Comparison of ENCODE assay signal across 8 cellular contexts in the genomic region with DNA sequence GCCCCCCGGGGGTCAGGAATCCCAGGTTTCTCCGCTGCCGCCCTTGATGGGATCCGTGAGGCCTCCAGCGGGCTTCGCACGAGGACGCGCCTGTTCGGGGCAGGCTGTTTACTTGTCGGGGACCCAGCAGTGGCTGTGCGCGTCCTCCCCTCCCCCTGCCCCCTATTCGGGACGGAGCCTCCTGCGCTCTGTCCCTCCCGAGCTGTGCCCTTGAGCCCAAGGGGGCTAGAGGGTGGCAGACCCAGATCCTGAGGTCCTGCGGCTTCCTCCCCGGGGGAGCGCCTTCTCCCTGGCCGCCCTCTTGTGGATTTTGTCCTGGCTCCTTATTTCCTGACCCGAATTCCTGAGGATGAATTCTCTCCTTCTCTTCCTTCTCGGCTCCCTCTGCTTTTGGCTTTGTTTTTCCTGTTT. TPM values are rescaled to one million over a fixed set of nuclear protein-coding genes. Genes with fewer than 3 reads are reported as not detected.
DNase-seq lines count a peak whose midpoint lies in the region; ATAC-seq, FAIRE-seq and TF ChIP-seq lines count a peak whose summit lies in the region.

No MANE protein-coding gene starts in this region.

- H3K79me1 ChIP-seq in trophoblast cell (ENCODE audit: low read length), result peaks cover 2% of the 10 kb centered on the region

- peak overlapping the region; percentile 35 for H3K18ac ChIP-seq in trophoblast cell (ENCODE audit: low read length)

- H3K4me2 ChIP-seq in trophoblast cell (ENCODE audit: low read length), result peak overlapping the region; percentile 81

- H3K27ac ChIP-seq in gastroesophageal sphincter, result peak overlapping the region in 3 of 4 donors; percentile 75 to 82 (median 79)
- H3K27ac ChIP-seq in trophoblast cell (ENCODE audit: low read depth, low read length), result no peak overlapping the region

- H3K4me1 ChIP-seq in gastroesophageal sphincter (peaks cover 0 to 42% (median 27%) of the 10 kb centered on the region in 3 donors), trophoblast cell (ENCODE audit: control insufficient read depth in 1 of 2, insufficient read depth in 2 of 2, low read length in 2 of 2) (peaks cover 16 to 17% of the 10 kb centered on the region in 2 experiments)

- no peak overlapping the region for H2BK120ac ChIP-seq in trophoblast cell (ENCODE audit: insufficient read depth, low read length, poor library complexity)

- no peaks in the 10 kb centered on the region for H3K27me3 ChIP-seq in gastroesophageal sphincter
- peaks cover 16% of the 10 kb centered on the region for H3K27me3 ChIP-seq in trophoblast cell (ENCODE audit: insufficient read depth, low read length)

- H3K9me3 Mint-ChIP-seq in activated CD8-positive, alpha-beta T cell treated with anti-CD3 and anti-CD28 coated beads for 36 hours, result no peaks in the 10 kb centered on the region

- FAIRE-seq in H54 (lab: Jason Lieb, UNC), result no peak

- H2BK12ac ChIP-seq in trophoblast cell (ENCODE audit: low read length), result no peak overlapping the region

- DNase-seq in NCI-H82 (lab: John Stamatoyannopoulos, UW) (peak; percentile 38), NCI-H82 treated with DMSO at 0.1 percent for 48 hours (lab: John Stamatoyannopoulos, UW; ENCODE audit: unreplicated experiment) (no peak), trophoblast cell (peak in 1 of 2 donors; percentile 43), amniotic stem cell (lab: John Stamatoyannopoulos, UW) (no peak), H54 (ENCODE audit: insufficient read length, low spot score) (no peak)
- DNase-seq in activated CD8-positive, alpha-beta T cell treated with anti-CD3 and anti-CD28 coated beads for 36 hours, result peak; percentile 59

- POLR2A ChIA-PET in activated CD8-positive, alpha-beta T cell treated with anti-CD3 and anti-CD28 coated beads for 36 hours (lab: Charles Lee), result interaction anchor here (1.5 to 7.7 kb wide), 6 partner anchors 15 to 62 kb away, joined by 3 to 73 read pairs (median 16); a partner anchor contains a TSS

- no peak for ATAC-seq in activated CD8-positive, alpha-beta T cell treated with anti-CD3 and anti-CD28 coated beads for 36 hours
- peak; percentile 40 for ATAC-seq in gastroesophageal sphincter
- ATAC-seq in GM19324 (IDR thresholded peaks at IDR 0.05; ENCODE audit: low FRiP score, unreplicated experiment), result no peak

- no peak overlapping the region for H2AK5ac ChIP-seq in trophoblast cell (ENCODE audit: low read length)

- H3K27me3 Mint-ChIP-seq in activated CD8-positive, alpha-beta T cell treated with anti-CD3 and anti-CD28 coated beads for 36 hours, result no peaks in the 10 kb centered on the region

- peak overlapping the region; percentile 89 for H3K27ac Mint-ChIP-seq in activated CD8-positive, alpha-beta T cell treated with anti-CD3 and anti-CD28 coated beads for 36 hours

- peak overlapping the region; percentile 56 to 92 for H3K4me3 ChIP-seq in gastroesophageal sphincter
- no peak overlapping the region for H3K4me3 ChIP-seq in trophoblast cell (ENCODE audit: low read depth, low read length)

- peak overlapping the region; percentile 75 for H3K4me3 Mint-ChIP-seq in activated CD8-positive, alpha-beta T cell treated with anti-CD3 and anti-CD28 coated beads for 36 hours

- peaks cover 36% of the 10 kb centered on the region for H3K36me3 Mint-ChIP-seq in activated CD8-positive, alpha-beta T cell treated with anti-CD3 and anti-CD28 coated beads for 36 hours (ENCODE audit: low read depth)

- H3K79me2 ChIP-seq in trophoblast cell (ENCODE audit: control insufficient read depth, insufficient read depth, low read length, poor library complexity), result peaks cover 2% of the 10 kb centered on the region

- no peak overlapping the region for H3K9ac ChIP-seq in trophoblast cell (ENCODE audit: low read length)

- peak overlapping the region; percentile 36 for H4K8ac ChIP-seq in trophoblast cell (ENCODE audit: low read depth, low read length)

- no peaks in the 10 kb centered on the region for H3K9me3 ChIP-seq in gastroesophageal sphincter
- peaks cover 1% of the 10 kb centered on the region for H3K9me3 ChIP-seq in trophoblast cell (ENCODE audit: insufficient read depth, low read depth, low read length)

- H3K14ac ChIP-seq in trophoblast cell (ENCODE audit: low read length), result peak overlapping the region; percentile 14

- peak overlapping the region; percentile 65 for H2AFZ ChIP-seq in trophoblast cell (ENCODE audit: insufficient read depth, low read length, poor library complexity)

- no peak overlapping the region for H3K23ac ChIP-seq in trophoblast cell (ENCODE audit: low read length)

- H3K4ac ChIP-seq in trophoblast cell (ENCODE audit: low read depth, low read length), result no peak overlapping the region

- WGBS in gastroesophageal sphincter (ENCODE audit: low coverage in 1 of 2), 2 donors, result 0 to 13% methylated on average over 2 to 10 of the region's 23 CpGs
- WGBS in trophoblast cell (ENCODE audit: extremely low coverage, insufficient coverage, insufficient read length), result no CpG with 5 or more reads among the region's 23 CpGs

- H3K36me3 ChIP-seq in gastroesophageal sphincter (peaks cover 0 to 19% of the 10 kb centered on the region in 2 donors), trophoblast cell (ENCODE audit: control insufficient read depth in 1 of 2, insufficient read depth in 2 of 2, low read length in 2 of 2) (no peaks in the 10 kb centered on the region)

- TF ChIP-seq CTCF in activated CD8-positive, alpha-beta T cell treated with anti-CD3 and anti-CD28 coated beads for 36 hours (IDR thresholded peaks at IDR 0.05), result no peak
- TF ChIP-seq CTCF in gastroesophageal sphincter (IDR thresholded peaks at IDR 0.05), result peak in 2 of 4 experiments; percentile 7 to 36

- peaks cover 68% of the 10 kb centered on the region for H3K4me1 Mint-ChIP-seq in activated CD8-positive, alpha-beta T cell treated with anti-CD3 and anti-CD28 coated beads for 36 hours (ENCODE audit: low read depth)

- CTCF ChIA-PET in activated CD8-positive, alpha-beta T cell treated with anti-CD3 and anti-CD28 coated beads for 36 hours (lab: Charles Lee), result interaction anchor here (1.0 to 7.2 kb wide), 6 partner anchors 9 to 95 kb away, joined by 3 to 51 read pairs (median 6); no protein-coding TSS in a partner anchor

- TF ChIP-seq EP300 in gastroesophageal sphincter (IDR thresholded peaks at IDR 0.05), result no peak

- H4K12ac ChIP-seq in trophoblast cell (ENCODE audit: low read depth, low read length), result no peak overlapping the region

- intact Hi-C loops in activated CD8-positive, alpha-beta T cell treated with anti-CD3 and anti-CD28 coated beads for 36 hours (cut with micrococcal nuclease), result loop anchor here (5.0 kb wide), 2 partner anchors 38 to 63 kb away; a partner anchor contains a TSS

- no peak overlapping the region for H2BK5ac ChIP-seq in trophoblast cell (ENCODE audit: low read depth, low read length, poor library complexity)

- peak overlapping the region; percentile 39 for H4K91ac ChIP-seq in trophoblast cell (ENCODE audit: low read depth, low read length)

- TF ChIP-seq POLR2A in gastroesophageal sphincter (IDR thresholded peaks at IDR 0.05) (no peak), H54 (IDR thresholded peaks at IDR 0.05; ENCODE audit: low read depth, low read length) (no peak)

RNA-seq across cellular contexts. Expression of a gene that starts 38.4 kb away (rescaled TPM):
- total RNA-seq in activated CD8-positive, alpha-beta T cell treated with anti-CD3 and anti-CD28 coated beads for 36 hours, result 100 to 1,000 TPM; 152 to 158 TPM
- 10 to 100 TPM in 3 of 4 donors, 1 to 10 TPM in 1; 8.2 to 18.2 (median 15.4) TPM for total RNA-seq in gastroesophageal sphincter
- polyA plus RNA-seq in trophoblast cell (2013), result 3.8 and 4.0 TPM in 2 replicates

Comparison
In these comparisons a context has a peak if more than half of its experiments do, and no peak if none do; other contexts are left out.
1. DNase-seq: peak in NCI-H82 (single experiment) and activated CD8-positive, alpha-beta T cell treated with anti-CD3 and anti-CD28 coated beads for 36 hours (single experiment); none in NCI-H82 treated with DMSO at 0.1 percent for 48 hours (single experiment), amniotic stem cell (single experiment) and H54 (single experiment).
2. RNA of a gene that starts 38.4 kb away (total RNA-seq): 152 to 158 TPM in activated CD8-positive, alpha-beta T cell treated with anti-CD3 and anti-CD28 coated beads for 36 hours; 8.2 to 18.2 TPM in gastroesophageal sphincter; every median in the first group is over 4 times any median in the second.